In genomic region chr7:12210179-12211053, GRCh38 we compare ENCODE assay signal across 8 cellular contexts. TPM values are rescaled to one million over a fixed set of nuclear protein-coding genes. Genes with fewer than 3 reads are reported as not detected.
DNase-seq lines count a peak whose midpoint lies in the region; ATAC-seq lines count a peak whose summit lies in the region.

No MANE protein-coding gene starts in this region.

- no peak overlapping the region for H2BK12ac ChIP-seq in trophoblast cell (ENCODE audit: low read length)

- peak overlapping the region; percentile 94 for H3K27ac Mint-ChIP-seq in activated T-cell treated with anti-CD3 and anti-CD28 coated beads, Interleukin-2, amount 50 U/mL, for 72 hours

- H3K9me3 ChIP-seq in HUES64 (ENCODE audit: insufficient read depth, low read depth, low read length) (no peaks in the 10 kb centered on the region), trophoblast cell (ENCODE audit: insufficient read depth, low read depth, low read length) (no peaks in the 10 kb centered on the region)

- H3K4me1 ChIP-seq in HUES64 (ENCODE audit: insufficient read depth, low read length) (peaks cover 14% of the 10 kb centered on the region; the same call in 1 of the 2 replicates), trophoblast cell (ENCODE audit: control insufficient read depth in 1 of 2, insufficient read depth in 2 of 2, low read length in 2 of 2) (peaks cover 0 to 3% of the 10 kb centered on the region in 2 experiments)

- no peak overlapping the region for H3K27ac ChIP-seq in HUES64 (ENCODE audit: low read depth, low read length)
- no peak overlapping the region for H3K27ac ChIP-seq in trophoblast cell (ENCODE audit: low read depth, low read length)

- H3K36me3 Mint-ChIP-seq in activated T-cell treated with anti-CD3 and anti-CD28 coated beads, Interleukin-2, amount 50 U/mL, for 72 hours (ENCODE audit: insufficient read depth in 2 of 2) = peaks cover 0 to 3% of the 10 kb centered on the region in 2 donors

- H2AFZ ChIP-seq in trophoblast cell (ENCODE audit: insufficient read depth, low read length, poor library complexity) = peak overlapping the region; percentile 2

- no peaks in the 10 kb centered on the region for H3K27me3 Mint-ChIP-seq in activated T-cell treated with anti-CD3 and anti-CD28 coated beads, Interleukin-2, amount 50 U/mL, for 72 hours (ENCODE audit: low read depth)

- H3K18ac ChIP-seq in trophoblast cell (ENCODE audit: low read length) = no peak overlapping the region

- peak overlapping the region; percentile 81 for H3K4me2 ChIP-seq in trophoblast cell (ENCODE audit: low read length)

- H3K79me2 ChIP-seq in trophoblast cell (ENCODE audit: control insufficient read depth, insufficient read depth, low read length, poor library complexity) = peaks cover 3% of the 10 kb centered on the region

- peaks cover 6% of the 10 kb centered on the region; the same call in 1 of the 2 replicates for H3K36me3 ChIP-seq in HUES64 (ENCODE audit: insufficient read depth, low read length)
- H3K36me3 ChIP-seq in trophoblast cell (ENCODE audit: control insufficient read depth in 1 of 2, insufficient read depth in 2 of 2, low read length in 2 of 2) = no peaks in the 10 kb centered on the region

- H3K79me1 ChIP-seq in trophoblast cell (ENCODE audit: low read length) = peaks cover 4% of the 10 kb centered on the region

- H3K4ac ChIP-seq in trophoblast cell (ENCODE audit: low read depth, low read length) = no peak overlapping the region

- peak overlapping the region; percentile 1 for H4K8ac ChIP-seq in trophoblast cell (ENCODE audit: low read depth, low read length)

- H3K27me3 ChIP-seq in HUES64 (ENCODE audit: insufficient read depth, low read length) (peaks cover 21% of the 10 kb centered on the region), trophoblast cell (ENCODE audit: insufficient read depth, low read length) (no peaks in the 10 kb centered on the region)

- H2BK5ac ChIP-seq in trophoblast cell (ENCODE audit: low read depth, low read length, poor library complexity) = no peak overlapping the region

- no peak overlapping the region for H4K12ac ChIP-seq in trophoblast cell (ENCODE audit: low read depth, low read length)

- peak; percentile 31 for DNase-seq in SIG-M5 treated with dmso at 0.1 percent for 504 hours (lab: John Stamatoyannopoulos, UW; ENCODE audit: unreplicated experiment)
- DNase-seq in SIG-M5 (lab: John Stamatoyannopoulos, UW) = no peak
- no peak for DNase-seq in activated T-cell treated with anti-CD3 and anti-CD28 coated beads, Interleukin-2, amount 50 U/mL, for 72 hours
- no peak for DNase-seq in Right ventricle myocardium superior
- DNase-seq in trophoblast cell = no peak
- no peak for DNase-seq in NCI-H1930 (lab: John Stamatoyannopoulos, UW)

- intact Hi-C loops in Right ventricle myocardium superior (cut with DNase I) = no loop called here

- no peaks in the 10 kb centered on the region for H3K9me3 Mint-ChIP-seq in activated T-cell treated with anti-CD3 and anti-CD28 coated beads, Interleukin-2, amount 50 U/mL, for 72 hours

- H2BK120ac ChIP-seq in trophoblast cell (ENCODE audit: insufficient read depth, low read length, poor library complexity) = no peak overlapping the region

- H3K4me3 ChIP-seq in HUES64 (ENCODE audit: low read length) (peak overlapping the region; percentile 83), trophoblast cell (ENCODE audit: low read depth, low read length) (peak overlapping the region; percentile 72)

- H3K23ac ChIP-seq in trophoblast cell (ENCODE audit: low read length) = no peak overlapping the region

- no peak overlapping the region for H4K91ac ChIP-seq in trophoblast cell (ENCODE audit: low read depth, low read length)

- no peak overlapping the region for H2AK5ac ChIP-seq in trophoblast cell (ENCODE audit: low read length)

- peaks cover 37% of the 10 kb centered on the region for H3K4me1 Mint-ChIP-seq in activated T-cell treated with anti-CD3 and anti-CD28 coated beads, Interleukin-2, amount 50 U/mL, for 72 hours (ENCODE audit: low read depth)

- ATAC-seq in GM21723 (IDR thresholded peaks at IDR 0.05; ENCODE audit: unreplicated experiment) (peak; percentile 45), Right ventricle myocardium superior (ENCODE audit: poor library complexity) (peak; percentile 56)
- peak; percentile 18 to 27 for ATAC-seq in activated T-cell treated with anti-CD3 and anti-CD28 coated beads, Interleukin-2, amount 50 U/mL, for 72 hours (replicated peaks in 1 of 2)

- no peak overlapping the region for H3K14ac ChIP-seq in trophoblast cell (ENCODE audit: low read length)

- peak overlapping the region; percentile 98 to 99 for H3K4me3 Mint-ChIP-seq in activated T-cell treated with anti-CD3 and anti-CD28 coated beads, Interleukin-2, amount 50 U/mL, for 72 hours

- 7% methylated on average over 25 of the region's 26 CpGs for WGBS in HUES64
- no CpG with 5 or more reads among the region's 26 CpGs for WGBS in trophoblast cell (ENCODE audit: extremely low coverage, insufficient coverage, insufficient read length)

- H3K9ac ChIP-seq in HUES64 (ENCODE audit: low read depth, low read length) (peak overlapping the region; percentile 89), trophoblast cell (ENCODE audit: low read length) (no peak overlapping the region)

RNA-seq across cellular contexts. Expression of gene TMEM106B, which starts 0.7 kb away (rescaled TPM):
- 29.6 TPM for polyA plus RNA-seq in HUES64 (2013, experiment 1 of 2)
- polyA plus RNA-seq in HUES64 (2013, experiment 2 of 2) = 41.0 TPM
- total RNA-seq in activated T-cell treated with anti-CD3 and anti-CD28 coated beads, Interleukin-2, amount 50 U/mL, for 72 hours = 10 to 100 TPM; 30.5 to 31.6 TPM
- 43.2 TPM for total RNA-seq in Right ventricle myocardium superior
- 29.1 and 30.6 TPM in 2 replicates for polyA plus RNA-seq in trophoblast cell (2013)
